19 cellular contexts compared by ENCODE assay signal in genomic region chr1:61323681-61324328, GRCh38.
DNase-seq lines count a peak whose midpoint lies in the region; ATAC-seq, FAIRE-seq and TF ChIP-seq lines count a peak whose summit lies in the region.
"Had no signal": no experiment of that assay in that cellular context is flagged by ENCODE, and none has a peak within 500 bp of the region (broad histone marks: within the 10 kb centered on the region; RNA-seq: fewer than 3 reads in every experiment).

No MANE protein-coding gene starts in this region.

- H3K36me3 ChIP-seq in stomach (no peaks in the 10 kb centered on the region), mucosa of descending colon (ENCODE audit: low read depth) (no peaks in the 10 kb centered on the region)
- H3K36me3 ChIP-seq: uterus had no signal

- H3K4me1 Mint-ChIP-seq in activated CD4-positive, alpha-beta memory T cell treated with anti-CD3 and anti-CD28 coated beads for 36 hours (ENCODE audit: low read depth): peaks cover 57% of the 10 kb centered on the region
- H3K4me1 Mint-ChIP-seq in activated CD4-positive, alpha-beta memory T cell treated with anti-CD3 and anti-CD28 coated beads, Interleukin-2, amount 10 ng/mL, durations not matched to agents 7 days and 5 days: peaks cover 34% of the 10 kb centered on the region

- H3K4me3 ChIP-seq in stomach (no peak overlapping the region), mucosa of descending colon (no peak overlapping the region)
- H3K4me3 ChIP-seq: uterus had no signal

- H3K9me3 ChIP-seq in stomach: no peaks in the 10 kb centered on the region
- no peaks in the 10 kb centered on the region for H3K9me3 ChIP-seq in mucosa of descending colon
- H3K9me3 ChIP-seq: uterus had no signal

- H3K4me1 ChIP-seq in stomach (peaks cover 28 to 60% (median 42%) of the 10 kb centered on the region in 4 donors), mucosa of descending colon (ENCODE audit: low read depth) (no peaks in the 10 kb centered on the region)
- H3K4me1 ChIP-seq: uterus had no signal

- ATAC-seq in mucosa of descending colon: no peak
- no peak for ATAC-seq in left lobe of liver
- ATAC-seq: CD8-positive, alpha-beta T cell had no signal

- peak overlapping the region; percentile 84 for H3K27ac Mint-ChIP-seq in activated CD4-positive, alpha-beta memory T cell treated with anti-CD3 and anti-CD28 coated beads for 36 hours
- H3K27ac Mint-ChIP-seq in activated CD4-positive, alpha-beta memory T cell treated with anti-CD3 and anti-CD28 coated beads, Interleukin-2, amount 10 ng/mL, durations not matched to agents 7 days and 5 days: no peak overlapping the region
- H3K27ac Mint-ChIP-seq: CD8-positive, alpha-beta T cell had no signal

- no peak for DNase-seq in activated CD4-positive, alpha-beta memory T cell treated with anti-CD3 and anti-CD28 coated beads for 36 hours
- no peak for DNase-seq in activated CD4-positive, alpha-beta memory T cell treated with anti-CD3 and anti-CD28 coated beads, Interleukin-2, amount 10 ng/mL, durations not matched to agents 7 days and 5 days
- DNase-seq in NCI-H748 treated with DMSO at 0.1 percent for 48 hours (lab: John Stamatoyannopoulos, UW) (peak; percentile 76), epithelial cell of prostate (ENCODE audit: low read depth, low spot score) (no peak), stomach (no peak), mucosa of descending colon (no peak), urothelium cell line (ENCODE audit: low spot score) (no peak), left lobe of liver (ENCODE audit: low spot score) (no peak)
- DNase-seq: activated CD4-positive, alpha-beta T cell treated with anti-CD3 and anti-CD28 coated beads for 48 hours; activated T-cell treated with anti-CD3 and anti-CD28 coated beads, Interleukin-2, amount 50 U/mL, for 4 hours; CD8-positive, alpha-beta T cell; central memory CD4-positive, alpha-beta T cell; effector CD8-positive, alpha-beta T cell; EL; hypothalamus; left cardiac atrium; MV-4-11; stimulated activated naive CD4-positive, alpha-beta T cell; uterus had no signal

- H3K4me3 Mint-ChIP-seq in activated CD4-positive, alpha-beta memory T cell treated with anti-CD3 and anti-CD28 coated beads for 36 hours: no peak overlapping the region
- no peak overlapping the region for H3K4me3 Mint-ChIP-seq in activated CD4-positive, alpha-beta memory T cell treated with anti-CD3 and anti-CD28 coated beads, Interleukin-2, amount 10 ng/mL, durations not matched to agents 7 days and 5 days
- H3K4me3 Mint-ChIP-seq: activated T-cell treated with anti-CD3 and anti-CD28 coated beads, Interleukin-2, amount 50 U/mL, for 4 hours; CD8-positive, alpha-beta T cell had no signal

- H3K27ac ChIP-seq in epithelial cell of prostate (peak overlapping the region; percentile 85), stomach (peak overlapping the region in 4 of 5 donors; percentile 35 to 57 (median 47))
- H3K27ac ChIP-seq: uterus had no signal

- no peak for TF ChIP-seq EP300 in stomach (IDR thresholded peaks at IDR 0.05)

- no peaks in the 10 kb centered on the region for H3K9me3 Mint-ChIP-seq in activated CD4-positive, alpha-beta memory T cell treated with anti-CD3 and anti-CD28 coated beads for 36 hours
- peaks cover 3% of the 10 kb centered on the region for H3K9me3 Mint-ChIP-seq in activated CD4-positive, alpha-beta memory T cell treated with anti-CD3 and anti-CD28 coated beads, Interleukin-2, amount 10 ng/mL, durations not matched to agents 7 days and 5 days
- H3K9me3 Mint-ChIP-seq: CD8-positive, alpha-beta T cell had no signal

- no peaks in the 10 kb centered on the region for H3K27me3 Mint-ChIP-seq in activated CD4-positive, alpha-beta memory T cell treated with anti-CD3 and anti-CD28 coated beads for 36 hours
- H3K27me3 Mint-ChIP-seq in activated CD4-positive, alpha-beta memory T cell treated with anti-CD3 and anti-CD28 coated beads, Interleukin-2, amount 10 ng/mL, durations not matched to agents 7 days and 5 days: no peaks in the 10 kb centered on the region

- no peaks in the 10 kb centered on the region for H3K27me3 ChIP-seq in stomach
- H3K27me3 ChIP-seq: uterus had no signal

- intact Hi-C loops in activated CD4-positive, alpha-beta memory T cell treated with anti-CD3 and anti-CD28 coated beads for 36 hours (cut with micrococcal nuclease): loop anchor here (1.0 to 5.0 kb wide), 4 partner anchors 8 to 403 kb away; partner anchors contain the start of gene TM2D1
- intact Hi-C loops in stomach (cut with DNase I; ENCODE audit: low total_unique reads) (loop anchor here (10.0 kb wide), 1 partner anchor 139 kb away; no protein-coding TSS in a partner anchor), mucosa of descending colon (cut with DNase I, micrococcal nuclease) (no loop called here)

- POLR2A ChIA-PET in activated CD4-positive, alpha-beta memory T cell treated with anti-CD3 and anti-CD28 coated beads for 36 hours (lab: Charles Lee): interaction anchor here (0.7 to 1.5 kb wide), 6 partner anchors 8 to 53 kb away, joined by 3 to 8 read pairs (median 4); no protein-coding TSS in a partner anchor
- POLR2A ChIA-PET in activated CD4-positive, alpha-beta memory T cell treated with anti-CD3 and anti-CD28 coated beads, Interleukin-2, amount 10 ng/mL, durations not matched to agents 7 days and 5 days (lab: Charles Lee): no interaction called here

- TF ChIP-seq CTCF in stomach (IDR thresholded peaks at IDR 0.05) (no peak), mucosa of descending colon (IDR thresholded peaks at IDR 0.05) (no peak)

- no peak for FAIRE-seq in urothelium cell line (lab: Jason Lieb, UNC)

- H3K36me3 Mint-ChIP-seq in activated CD4-positive, alpha-beta memory T cell treated with anti-CD3 and anti-CD28 coated beads for 36 hours: peaks cover 2% of the 10 kb centered on the region
- H3K36me3 Mint-ChIP-seq in activated CD4-positive, alpha-beta memory T cell treated with anti-CD3 and anti-CD28 coated beads, Interleukin-2, amount 10 ng/mL, durations not matched to agents 7 days and 5 days (ENCODE audit: low read depth): no peaks in the 10 kb centered on the region
- H3K36me3 Mint-ChIP-seq: CD8-positive, alpha-beta T cell had no signal

- CTCF ChIA-PET in activated CD4-positive, alpha-beta memory T cell treated with anti-CD3 and anti-CD28 coated beads for 36 hours (lab: Charles Lee): interaction anchor here (0.9 to 3.0 kb wide), 2 partner anchors 22 to 274 kb away, joined by 3 to 10 read pairs; no protein-coding TSS in a partner anchor
- CTCF ChIA-PET in activated CD4-positive, alpha-beta memory T cell treated with anti-CD3 and anti-CD28 coated beads, Interleukin-2, amount 10 ng/mL, durations not matched to agents 7 days and 5 days (lab: Charles Lee): no interaction called here

- WGBS in stomach, 5 donors: 60 to 79% (median 67%) methylated on average over 6 of the region's 6 CpGs

- no peak for TF ChIP-seq POLR2A in stomach (IDR thresholded peaks at IDR 0.05)

Comparison
In these comparisons a context has a peak if more than half of its experiments do, and no peak if none do; other contexts are left out.
1. intact Hi-C loops: an anchor here in activated CD4-positive, alpha-beta memory T cell treated with anti-CD3 and anti-CD28 coated beads for 36 hours (1.0 to 5.0 kb wide) and stomach (10.0 kb wide); none called in mucosa of descending colon.